In genomic region chr4:47122592-47123291, GRCh38 we compare ENCODE assay signal across 8 cellular contexts.
DNase-seq lines count a peak whose midpoint lies in the region; ATAC-seq lines count a peak whose summit lies in the region.

No MANE protein-coding gene starts in this region.

- no peak overlapping the region for H3K4me3 ChIP-seq in effector memory CD4-positive, alpha-beta T cell (ENCODE audit: insufficient read depth, low read depth, low read length, poor library complexity, severe bottlenecking)

- no peak overlapping the region for H3K27ac ChIP-seq in effector memory CD4-positive, alpha-beta T cell (ENCODE audit: insufficient read depth, low read length, poor library complexity, severe bottlenecking)
- no peak overlapping the region for H3K27ac ChIP-seq in substantia nigra (ENCODE audit: low read depth, low read length, poor library complexity, severe bottlenecking)

- H3K36me3 Mint-ChIP-seq in activated CD4-positive, alpha-beta T cell treated with anti-CD3 and anti-CD28 coated beads, Interleukin-2, amount 10 ng/mL, durations not matched to agents 24 days and 14 days (ENCODE audit: low read depth), result no peaks in the 10 kb centered on the region
- H3K36me3 Mint-ChIP-seq in memory B cell, result no peaks in the 10 kb centered on the region

- no peak overlapping the region for H3K4me3 Mint-ChIP-seq in activated CD4-positive, alpha-beta T cell treated with anti-CD3 and anti-CD28 coated beads, Interleukin-2, amount 10 ng/mL, durations not matched to agents 24 days and 14 days
- H3K4me3 Mint-ChIP-seq in memory B cell, result no peak overlapping the region

- H3K27ac Mint-ChIP-seq in activated CD4-positive, alpha-beta T cell treated with anti-CD3 and anti-CD28 coated beads, Interleukin-2, amount 10 ng/mL, durations not matched to agents 24 days and 14 days, result no peak overlapping the region
- H3K27ac Mint-ChIP-seq in memory B cell, result no peak overlapping the region

- no peaks in the 10 kb centered on the region for H3K27me3 ChIP-seq in effector memory CD4-positive, alpha-beta T cell (replicated peaks; ENCODE audit: control insufficient read depth, insufficient read depth, low read length, poor library complexity, severe bottlenecking)

- peak; percentile 95 for ATAC-seq in GM19324 (IDR thresholded peaks at IDR 0.05; ENCODE audit: low FRiP score, unreplicated experiment)
- ATAC-seq in HG03196 (IDR thresholded peaks at IDR 0.05; ENCODE audit: unreplicated experiment), result peak; percentile 87
- ATAC-seq in memory B cell (ENCODE audit: low read depth), result peak; percentile 34

- no peaks in the 10 kb centered on the region for H3K27me3 Mint-ChIP-seq in activated CD4-positive, alpha-beta T cell treated with anti-CD3 and anti-CD28 coated beads, Interleukin-2, amount 10 ng/mL, durations not matched to agents 24 days and 14 days
- H3K27me3 Mint-ChIP-seq in memory B cell, result peaks cover 2% of the 10 kb centered on the region

- no peaks in the 10 kb centered on the region for H3K9me3 Mint-ChIP-seq in activated CD4-positive, alpha-beta T cell treated with anti-CD3 and anti-CD28 coated beads, Interleukin-2, amount 10 ng/mL, durations not matched to agents 24 days and 14 days
- H3K9me3 Mint-ChIP-seq in memory B cell, result peaks cover 2% of the 10 kb centered on the region

- DNase-seq in Caki2 (ENCODE audit: low read depth) (peak; percentile 67), NCI-H446 (lab: John Stamatoyannopoulos, UW) (peak; percentile 36 to 84), memory B cell (ENCODE audit: low spot score in 2 of 2) (peak; percentile 18 to 26), substantia nigra (lab: John Stamatoyannopoulos, UW) (peak in 41 of 49 donors; percentile 5 to 78 (median 35))
- DNase-seq in activated CD4-positive, alpha-beta T cell treated with anti-CD3 and anti-CD28 coated beads, Interleukin-2, amount 10 ng/mL, durations not matched to agents 24 days and 14 days, result peak; percentile 87
- peak in 2 of 3 donors; percentile 3 to 8 for DNase-seq in effector memory CD4-positive, alpha-beta T cell

- intact Hi-C loops in activated CD4-positive, alpha-beta T cell treated with anti-CD3 and anti-CD28 coated beads, Interleukin-2, amount 10 ng/mL, durations not matched to agents 24 days and 14 days (cut with micrococcal nuclease), result loop anchor here (1.0 to 2.0 kb wide), 3 partner anchors 190 to 278 kb away; no protein-coding TSS in a partner anchor

- no peaks in the 10 kb centered on the region for H3K36me3 ChIP-seq in effector memory CD4-positive, alpha-beta T cell (ENCODE audit: control insufficient read depth, insufficient read depth, low read length)

- no peaks in the 10 kb centered on the region for H3K9me3 ChIP-seq in effector memory CD4-positive, alpha-beta T cell (ENCODE audit: control insufficient read depth, low read length)

- H3K4me1 Mint-ChIP-seq in activated CD4-positive, alpha-beta T cell treated with anti-CD3 and anti-CD28 coated beads, Interleukin-2, amount 10 ng/mL, durations not matched to agents 24 days and 14 days, result no peaks in the 10 kb centered on the region
- H3K4me1 Mint-ChIP-seq in memory B cell, result no peaks in the 10 kb centered on the region

- H3K4me1 ChIP-seq in effector memory CD4-positive, alpha-beta T cell (ENCODE audit: control insufficient read depth, insufficient read depth, low read length, poor library complexity, severe bottlenecking), result no peaks in the 10 kb centered on the region

- in situ Hi-C loops in Caki2 (cut with HindIII; ENCODE audit: low pct_unique_long_range_greater_than_20kb, low sequenced_read_pairs), result no loop called here

Comparison
In these comparisons a context has a peak if more than half of its experiments do, and no peak if none do; other contexts are left out.
1. DNase-seq: peak in every context shown above with its lines; median percentile 87 in activated CD4-positive, alpha-beta T cell treated with anti-CD3 and anti-CD28 coated beads, Interleukin-2, amount 10 ng/mL, durations not matched to agents 24 days and 14 days; 67 in Caki2; 60 in NCI-H446; 35 in substantia nigra; 22 in memory B cell; 6 in effector memory CD4-positive, alpha-beta T cell.
2. ATAC-seq: peak in every context shown above with its lines; median percentile 95 in GM19324; 87 in HG03196; 34 in memory B cell.